In genomic region chr9:113158446-113158845, GRCh38 we compare ENCODE assay signal across 23 cellular contexts.
"Had no signal": no experiment of that assay in that cellular context is flagged by ENCODE, and none has a peak within 500 bp of the region (broad histone marks: within the 10 kb centered on the region; RNA-seq: fewer than 3 reads in every experiment).

No MANE protein-coding gene starts in this region.

- H3K27ac ChIP-seq: brain microvascular endothelial cell, left ventricle myocardium inferior, neural progenitor cell, suprapubic skin, transverse colon had no signal

- ATAC-seq: esophagus mucosa had no signal

- H3K9me3 ChIP-seq: left ventricle myocardium inferior, spleen, suprapubic skin, transverse colon had no signal

- H3K27me3 Mint-ChIP-seq: activated CD4-positive, alpha-beta memory T cell treated with anti-CD3 and anti-CD28 coated beads for 36 hours; progenitor cell of endocrine pancreas; stimulated activated naive CD8-positive, alpha-beta T cell treated with anti-CD3 and anti-CD28 coated beads, Interleukin-15, Interleukin-2, amounts not matched to agents 100 ng/mL and 50 ng/mL, for 24 hours had no signal

- H3K4me3 Mint-ChIP-seq: activated CD4-positive, alpha-beta memory T cell treated with anti-CD3 and anti-CD28 coated beads for 36 hours; immature natural killer cell; neural progenitor cell; stimulated activated naive CD8-positive, alpha-beta T cell treated with anti-CD3 and anti-CD28 coated beads, Interleukin-15, Interleukin-2, amounts not matched to agents 100 ng/mL and 50 ng/mL, for 24 hours had no signal

- H3K36me3 ChIP-seq: neural progenitor cell had no signal

- H3K27me3 ChIP-seq: brain microvascular endothelial cell, spleen, suprapubic skin, transverse colon had no signal

- H3K27ac Mint-ChIP-seq: neural progenitor cell; progenitor cell of endocrine pancreas; stimulated activated naive CD8-positive, alpha-beta T cell treated with anti-CD3 and anti-CD28 coated beads, Interleukin-15, Interleukin-2, amounts not matched to agents 100 ng/mL and 50 ng/mL, for 24 hours had no signal

- H3K9me3 Mint-ChIP-seq: activated CD4-positive, alpha-beta memory T cell treated with anti-CD3 and anti-CD28 coated beads for 36 hours; immature natural killer cell; neural progenitor cell; stimulated activated naive CD8-positive, alpha-beta T cell treated with anti-CD3 and anti-CD28 coated beads, Interleukin-15, Interleukin-2, amounts not matched to agents 100 ng/mL and 50 ng/mL, for 24 hours had no signal

- DNase-seq: activated CD4-positive, alpha-beta memory T cell treated with anti-CD3 and anti-CD28 coated beads for 36 hours; activated CD4-positive, alpha-beta T cell treated with anti-CD3 and anti-CD28 coated beads for 1 hour; activated naive CD4-positive, alpha-beta T cell; activated T-cell treated with anti-CD3 and anti-CD28 coated beads for 4 hours; aorta; brain microvascular endothelial cell; caudate nucleus; dermis blood vessel endothelial cell; effector memory CD4-positive, alpha-beta T cell; foreskin melanocyte; immature natural killer cell; kidney glomerular epithelial cell; left ventricle myocardium inferior; retina; spleen; stimulated activated CD4-positive, alpha-beta T cell treated with anti-CD3 and anti-CD28 coated beads, Interleukin-4, amount 100 ng/mL, for 24 hours; T-helper 9 cell; transverse colon had no signal

- H3K4me3 ChIP-seq: left ventricle myocardium inferior, neural progenitor cell, spleen, suprapubic skin, transverse colon had no signal
